Comparison of ENCODE assay signal across 9 cellular contexts in the genomic region with DNA sequence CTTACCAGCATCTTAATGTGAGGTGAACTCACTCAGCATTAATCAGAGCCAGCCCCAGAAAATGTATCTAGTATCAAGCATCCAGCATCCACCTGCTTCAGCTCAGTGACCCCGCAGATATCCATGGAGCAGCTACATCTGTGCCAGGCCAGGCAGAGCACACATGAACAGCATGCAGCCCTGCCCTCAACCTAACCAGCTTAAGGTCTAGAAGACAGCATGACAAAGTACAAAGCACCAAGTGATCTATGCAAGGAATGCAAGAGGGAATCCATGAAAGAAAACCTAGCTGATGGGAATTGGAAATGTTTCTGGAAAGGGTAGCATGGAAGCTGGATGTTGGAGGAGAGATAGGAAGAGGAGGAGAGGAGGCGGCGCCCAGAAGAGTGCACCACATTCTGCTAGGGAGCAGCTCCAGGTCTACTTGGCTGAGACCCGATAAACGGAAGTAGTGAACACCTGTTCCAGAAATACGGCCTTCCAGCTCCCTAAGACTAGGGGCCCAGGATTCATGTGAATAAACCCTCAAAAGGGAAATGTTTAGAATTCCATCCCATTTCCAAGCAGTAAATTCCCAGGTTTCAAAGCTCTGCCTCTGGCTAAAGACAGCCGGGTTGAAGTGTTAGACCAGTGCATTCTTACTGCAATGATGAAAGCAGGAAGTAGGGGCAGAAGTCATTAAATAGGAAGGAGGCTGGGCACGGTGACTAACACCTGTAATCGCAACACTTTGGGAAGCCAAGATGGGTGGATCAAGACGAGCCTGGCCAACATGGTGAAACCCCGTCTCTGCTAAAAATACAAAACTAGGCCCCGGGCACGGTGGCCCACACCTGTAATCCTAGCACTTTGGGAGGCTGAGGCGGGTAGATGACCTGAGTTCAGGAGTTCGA. TPM values are rescaled to one million over a fixed set of nuclear protein-coding genes. Genes with fewer than 3 reads are reported as not detected.
DNase-seq lines count a peak whose midpoint lies in the region; ATAC-seq and TF ChIP-seq lines count a peak whose summit lies in the region.
"Had no signal": no experiment of that assay in that cellular context is flagged by ENCODE, and none has a peak within 500 bp of the region (broad histone marks: within the 10 kb centered on the region; RNA-seq: fewer than 3 reads in every experiment).

No MANE protein-coding gene starts in this region.

- H3K4me3 Mint-ChIP-seq in endothelial cell (ENCODE audit: unreplicated experiment), result no peak overlapping the region

- peaks cover 4% of the 10 kb centered on the region for H3K9me3 ChIP-seq in neutrophil

- no peak overlapping the region for H3K4me3 ChIP-seq in neutrophil (ENCODE audit: low read depth in 1 of 2, low read length in 1 of 2)

- peak overlapping the region; percentile 3 for H3K27ac Mint-ChIP-seq in endothelial cell (ENCODE audit: unreplicated experiment)

- H3K27ac ChIP-seq in neutrophil, result peak overlapping the region; percentile 40

- DNase-seq in G401 (ENCODE audit: low spot score) (peak; percentile 78), NCI-H226 (peak; percentile 71), endothelial cell (ENCODE audit: low spot score) (no peak), NAMALWA (ENCODE audit: low spot score) (no peak), SHP77 (lab: John Stamatoyannopoulos, UW) (no peak)
- DNase-seq: KBM-7 had no signal

- peaks cover 41% of the 10 kb centered on the region for H3K36me3 ChIP-seq in neutrophil

- peaks cover 33% of the 10 kb centered on the region for H3K36me3 Mint-ChIP-seq in endothelial cell (ENCODE audit: low read depth, unreplicated experiment)

- no peak for TF ChIP-seq CTCF in endothelial cell (IDR thresholded peaks at IDR 0.05; ENCODE audit: unreplicated experiment)
- no peak for TF ChIP-seq CTCF in neutrophil (IDR thresholded peaks at IDR 0.05)

- H3K27me3 Mint-ChIP-seq in endothelial cell (ENCODE audit: unreplicated experiment), result peaks cover 13% of the 10 kb centered on the region

- H3K9me3 Mint-ChIP-seq in endothelial cell (ENCODE audit: unreplicated experiment), result no peaks in the 10 kb centered on the region

- H3K27me3 ChIP-seq in neutrophil, result no peaks in the 10 kb centered on the region

- peaks cover 0 to 5% of the 10 kb centered on the region in 2 experiments for H3K4me1 ChIP-seq in neutrophil (ENCODE audit: control insufficient read depth in 1 of 2, insufficient read depth in 1 of 2, low read depth in 1 of 2, low read length in 1 of 2)

- H3K4me1 Mint-ChIP-seq in endothelial cell (ENCODE audit: unreplicated experiment), result peaks cover 11% of the 10 kb centered on the region

- in situ Hi-C loops in G401 (cut with HindIII; ENCODE audit: low sequenced_read_pairs), result no loop called here

- ATAC-seq in GM21529 (IDR thresholded peaks at IDR 0.05; ENCODE audit: unreplicated experiment) (no peak), HG02852 (IDR thresholded peaks at IDR 0.05; ENCODE audit: unreplicated experiment) (no peak)

RNA-seq across cellular contexts. Expression of a gene that starts 23.5 kb away (rescaled TPM):
- total RNA-seq in G401 (2014; rRNA removed; shearing (Covaris generic)), result 43.8 and 53.1 TPM in 2 replicates
- 20.1 TPM for total RNA-seq in endothelial cell (ENCODE audit: unreplicated experiment)

RNA-seq across cellular contexts. Expression of a gene that starts 59.1 kb away (rescaled TPM):
- total RNA-seq in G401 (2014; rRNA removed; shearing (Covaris generic)), result 0.75 and 4.3 TPM in 2 replicates
- 1.2 TPM for total RNA-seq in endothelial cell (ENCODE audit: unreplicated experiment)

Comparison
In these comparisons a context has a peak if more than half of its experiments do, and no peak if none do; other contexts are left out.
1. DNase-seq: peak in G401 (single experiment) and NCI-H226 (single experiment); none in endothelial cell (single experiment), NAMALWA (single experiment) and SHP77 (0 of 2).